In genomic region chr14:68145539-68145938, GRCh38 we compare ENCODE assay signal across 1 cellular context.
TF ChIP-seq lines count a peak whose summit lies in the region.

No MANE protein-coding gene starts in this region.

TF ChIP-seq in GM23338, 12 proteins besides CTCF, POLR2A, EP300 and RAD21 (continued from another document):
- TF ChIP-seq ZNF462 (CRISPR knock-in tag; IDR thresholded peaks at IDR 0.05) (no peak), NANOG (IDR thresholded peaks at IDR 0.05; ENCODE audit: borderline replicate concordance) (no peak), ETS1 (IDR thresholded peaks at IDR 0.05) (no peak)
- TF ChIP-seq, protein P1, sequence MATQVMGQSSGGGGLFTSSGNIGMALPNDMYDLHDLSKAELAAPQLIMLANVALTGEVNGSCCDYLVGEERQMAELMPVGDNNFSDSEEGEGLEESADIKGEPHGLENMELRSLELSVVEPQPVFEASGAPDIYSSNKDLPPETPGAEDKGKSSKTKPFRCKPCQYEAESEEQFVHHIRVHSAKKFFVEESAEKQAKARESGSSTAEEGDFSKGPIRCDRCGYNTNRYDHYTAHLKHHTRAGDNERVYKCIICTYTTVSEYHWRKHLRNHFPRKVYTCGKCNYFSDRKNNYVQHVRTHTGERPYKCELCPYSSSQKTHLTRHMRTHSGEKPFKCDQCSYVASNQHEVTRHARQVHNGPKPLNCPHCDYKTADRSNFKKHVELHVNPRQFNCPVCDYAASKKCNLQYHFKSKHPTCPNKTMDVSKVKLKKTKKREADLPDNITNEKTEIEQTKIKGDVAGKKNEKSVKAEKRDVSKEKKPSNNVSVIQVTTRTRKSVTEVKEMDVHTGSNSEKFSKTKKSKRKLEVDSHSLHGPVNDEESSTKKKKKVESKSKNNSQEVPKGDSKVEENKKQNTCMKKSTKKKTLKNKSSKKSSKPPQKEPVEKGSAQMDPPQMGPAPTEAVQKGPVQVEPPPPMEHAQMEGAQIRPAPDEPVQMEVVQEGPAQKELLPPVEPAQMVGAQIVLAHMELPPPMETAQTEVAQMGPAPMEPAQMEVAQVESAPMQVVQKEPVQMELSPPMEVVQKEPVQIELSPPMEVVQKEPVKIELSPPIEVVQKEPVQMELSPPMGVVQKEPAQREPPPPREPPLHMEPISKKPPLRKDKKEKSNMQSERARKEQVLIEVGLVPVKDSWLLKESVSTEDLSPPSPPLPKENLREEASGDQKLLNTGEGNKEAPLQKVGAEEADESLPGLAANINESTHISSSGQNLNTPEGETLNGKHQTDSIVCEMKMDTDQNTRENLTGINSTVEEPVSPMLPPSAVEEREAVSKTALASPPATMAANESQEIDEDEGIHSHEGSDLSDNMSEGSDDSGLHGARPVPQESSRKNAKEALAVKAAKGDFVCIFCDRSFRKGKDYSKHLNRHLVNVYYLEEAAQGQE (IDR thresholded peaks at IDR 0.05; ENCODE audit: unreplicated experiment): no peak
